ENCODE assay signal across 1 cellular context in genomic region chr11:108218455-108218854, GRCh38.
TF ChIP-seq lines count a peak whose summit lies in the region.

No MANE protein-coding gene starts in this region.

TF ChIP-seq in K562, 482 proteins besides CTCF, POLR2A, EP300 and RAD21 (continues in another document):
- TF ChIP-seq, protein P1, sequence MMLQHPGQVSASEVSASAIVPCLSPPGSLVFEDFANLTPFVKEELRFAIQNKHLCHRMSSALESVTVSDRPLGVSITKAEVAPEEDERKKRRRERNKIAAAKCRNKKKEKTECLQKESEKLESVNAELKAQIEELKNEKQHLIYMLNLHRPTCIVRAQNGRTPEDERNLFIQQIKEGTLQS (IDR thresholded peaks at IDR 0.05): 0 out of 2 replicates have a peak, but pooled peaks have one; percentile 25
- TF ChIP-seq, protein P1 (CRISPR knock-in tag; conservative IDR thresholded peaks at IDR 0.05): no peak
- TF ChIP-seq FOSL1 (tag; conservative IDR thresholded peaks at IDR 0.05) (peak; percentile 43), GABPB1 (CRISPR knock-in tag; IDR thresholded peaks at IDR 0.05) (no peak), MAFF (IDR thresholded peaks at IDR 0.05; ENCODE audit: low read length) (peak; percentile 47; the same call in 1 of the 2 replicates), ZNF316 (IDR thresholded peaks at IDR 0.05) (peak; percentile 86), E2F5 (CRISPR knock-in tag; IDR thresholded peaks at IDR 0.05) (no peak), MAFG (tag; conservative IDR thresholded peaks at IDR 0.05) (peak; percentile 80), SMARCA4 (IDR thresholded peaks at IDR 0.05) (peak; percentile 25; the same call in 1 of the 2 replicates), PTRF (tag; IDR thresholded peaks at IDR 0.05) (no peak), BRD9 (IDR thresholded peaks at IDR 0.05; ENCODE audit: low read depth, partially characterized antibody) (no peak), POLR2AphosphoS2 (IDR thresholded peaks at IDR 0.05; ENCODE audit: low read length) (no peak), SMARCC2 (IDR thresholded peaks at IDR 0.05; ENCODE audit: low read depth) (0 out of 2 replicates have a peak, but pooled peaks have one; percentile 33), ZSCAN29 (IDR thresholded peaks at IDR 0.05) (no peak), STAT5A (IDR thresholded peaks at IDR 0.05; ENCODE audit: borderline replicate concordance, low read length) (no peak), NFRKB (IDR thresholded peaks at IDR 0.05; ENCODE audit: low read depth) (no peak), NFE2 (IDR thresholded peaks at IDR 0.05; ENCODE audit: low read depth) (peak; percentile 89), CHD1 (IDR thresholded peaks at IDR 0.05; ENCODE audit: low read length) (no peak), SNIP1 (IDR thresholded peaks at IDR 0.05; ENCODE audit: low read depth) (no peak), DPF2 (IDR thresholded peaks at IDR 0.05) (0 out of 2 replicates have a peak, but pooled peaks have one; percentile 22), SLC30A9 (CRISPR knock-in tag; IDR thresholded peaks at IDR 0.05) (no peak), HOXB6 (CRISPR knock-in tag; IDR thresholded peaks at IDR 0.05; ENCODE audit: borderline replicate concordance) (no peak), ZNF12 (CRISPR knock-in tag; IDR thresholded peaks at IDR 0.05) (no peak), MXD1 (CRISPR knock-in tag; IDR thresholded peaks at IDR 0.05; ENCODE audit: borderline replicate concordance, poor library complexity, severe bottlenecking) (no peak), ZNF431 (CRISPR knock-in tag; IDR thresholded peaks at IDR 0.05) (no peak), MTF1 (CRISPR knock-in tag; IDR thresholded peaks at IDR 0.05; ENCODE audit: borderline replicate concordance) (no peak), TAF9B (IDR thresholded peaks at IDR 0.05; ENCODE audit: partially characterized antibody) (no peak), ZFP36 (IDR thresholded peaks at IDR 0.05; ENCODE audit: low read depth, low read length, partially characterized antibody) (no peak), EP400 (IDR thresholded peaks at IDR 0.05) (0 out of 2 replicates have a peak, but pooled peaks have one; percentile 21), ZNF584 (CRISPR knock-in tag; IDR thresholded peaks at IDR 0.05; ENCODE audit: low read depth) (no peak), PATZ1 (CRISPR knock-in tag; IDR thresholded peaks at IDR 0.05; ENCODE audit: borderline replicate concordance) (no peak), MAFK (IDR thresholded peaks at IDR 0.05; ENCODE audit: low read length) (peak; percentile 54; the same call in 1 of the 2 replicates), SUPT5H (IDR thresholded peaks at IDR 0.05) (no peak), CHAMP1 (IDR thresholded peaks at IDR 0.05) (no peak), MXI1 (IDR thresholded peaks at IDR 0.05; ENCODE audit: low read depth, low read length) (no peak), RCOR1 (IDR thresholded peaks at IDR 0.05; ENCODE audit: borderline replicate concordance in 1 of 2, low read depth in 2 of 2, low read length in 2 of 2) (no peak), SIN3B (IDR thresholded peaks at IDR 0.05; ENCODE audit: low read depth) (no peak), ETS2 (tag; IDR thresholded peaks at IDR 0.05; ENCODE audit: borderline replicate concordance, poor library complexity, severe bottlenecking) (no peak)
- TF ChIP-seq, protein P2, sequence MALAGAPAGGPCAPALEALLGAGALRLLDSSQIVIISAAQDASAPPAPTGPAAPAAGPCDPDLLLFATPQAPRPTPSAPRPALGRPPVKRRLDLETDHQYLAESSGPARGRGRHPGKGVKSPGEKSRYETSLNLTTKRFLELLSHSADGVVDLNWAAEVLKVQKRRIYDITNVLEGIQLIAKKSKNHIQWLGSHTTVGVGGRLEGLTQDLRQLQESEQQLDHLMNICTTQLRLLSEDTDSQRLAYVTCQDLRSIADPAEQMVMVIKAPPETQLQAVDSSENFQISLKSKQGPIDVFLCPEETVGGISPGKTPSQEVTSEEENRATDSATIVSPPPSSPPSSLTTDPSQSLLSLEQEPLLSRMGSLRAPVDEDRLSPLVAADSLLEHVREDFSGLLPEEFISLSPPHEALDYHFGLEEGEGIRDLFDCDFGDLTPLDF (CRISPR knock-in tag; IDR thresholded peaks at IDR 0.05): no peak
- TF ChIP-seq, protein P3, sequence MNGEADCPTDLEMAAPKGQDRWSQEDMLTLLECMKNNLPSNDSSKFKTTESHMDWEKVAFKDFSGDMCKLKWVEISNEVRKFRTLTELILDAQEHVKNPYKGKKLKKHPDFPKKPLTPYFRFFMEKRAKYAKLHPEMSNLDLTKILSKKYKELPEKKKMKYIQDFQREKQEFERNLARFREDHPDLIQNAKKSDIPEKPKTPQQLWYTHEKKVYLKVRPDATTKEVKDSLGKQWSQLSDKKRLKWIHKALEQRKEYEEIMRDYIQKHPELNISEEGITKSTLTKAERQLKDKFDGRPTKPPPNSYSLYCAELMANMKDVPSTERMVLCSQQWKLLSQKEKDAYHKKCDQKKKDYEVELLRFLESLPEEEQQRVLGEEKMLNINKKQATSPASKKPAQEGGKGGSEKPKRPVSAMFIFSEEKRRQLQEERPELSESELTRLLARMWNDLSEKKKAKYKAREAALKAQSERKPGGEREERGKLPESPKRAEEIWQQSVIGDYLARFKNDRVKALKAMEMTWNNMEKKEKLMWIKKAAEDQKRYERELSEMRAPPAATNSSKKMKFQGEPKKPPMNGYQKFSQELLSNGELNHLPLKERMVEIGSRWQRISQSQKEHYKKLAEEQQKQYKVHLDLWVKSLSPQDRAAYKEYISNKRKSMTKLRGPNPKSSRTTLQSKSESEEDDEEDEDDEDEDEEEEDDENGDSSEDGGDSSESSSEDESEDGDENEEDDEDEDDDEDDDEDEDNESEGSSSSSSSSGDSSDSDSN (IDR thresholded peaks at IDR 0.05; ENCODE audit: borderline replicate concordance in 1 of 2, low read depth in 2 of 2, low read length in 2 of 2): no peak
- TF ChIP-seq, protein P4, sequence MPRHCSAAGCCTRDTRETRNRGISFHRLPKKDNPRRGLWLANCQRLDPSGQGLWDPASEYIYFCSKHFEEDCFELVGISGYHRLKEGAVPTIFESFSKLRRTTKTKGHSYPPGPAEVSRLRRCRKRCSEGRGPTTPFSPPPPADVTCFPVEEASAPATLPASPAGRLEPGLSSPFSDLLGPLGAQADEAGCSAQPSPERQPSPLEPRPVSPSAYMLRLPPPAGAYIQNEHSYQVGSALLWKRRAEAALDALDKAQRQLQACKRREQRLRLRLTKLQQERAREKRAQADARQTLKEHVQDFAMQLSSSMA (CRISPR knock-in tag; IDR thresholded peaks at IDR 0.05): no peak
- TF ChIP-seq, protein P5, sequence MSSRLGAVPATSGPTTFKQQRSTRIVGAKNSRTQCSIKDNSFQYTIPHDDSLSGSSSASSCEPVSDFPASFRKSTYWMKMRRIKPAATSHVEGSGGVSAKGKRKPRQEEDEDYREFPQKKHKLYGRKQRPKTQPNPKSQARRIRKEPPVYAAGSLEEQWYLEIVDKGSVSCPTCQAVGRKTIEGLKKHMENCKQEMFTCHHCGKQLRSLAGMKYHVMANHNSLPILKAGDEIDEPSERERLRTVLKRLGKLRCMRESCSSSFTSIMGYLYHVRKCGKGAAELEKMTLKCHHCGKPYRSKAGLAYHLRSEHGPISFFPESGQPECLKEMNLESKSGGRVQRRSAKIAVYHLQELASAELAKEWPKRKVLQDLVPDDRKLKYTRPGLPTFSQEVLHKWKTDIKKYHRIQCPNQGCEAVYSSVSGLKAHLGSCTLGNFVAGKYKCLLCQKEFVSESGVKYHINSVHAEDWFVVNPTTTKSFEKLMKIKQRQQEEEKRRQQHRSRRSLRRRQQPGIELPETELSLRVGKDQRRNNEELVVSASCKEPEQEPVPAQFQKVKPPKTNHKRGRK (tag; IDR thresholded peaks at IDR 0.05): 0 out of 2 replicates have a peak, but pooled peaks have one; percentile 9
- TF ChIP-seq, protein P6, sequence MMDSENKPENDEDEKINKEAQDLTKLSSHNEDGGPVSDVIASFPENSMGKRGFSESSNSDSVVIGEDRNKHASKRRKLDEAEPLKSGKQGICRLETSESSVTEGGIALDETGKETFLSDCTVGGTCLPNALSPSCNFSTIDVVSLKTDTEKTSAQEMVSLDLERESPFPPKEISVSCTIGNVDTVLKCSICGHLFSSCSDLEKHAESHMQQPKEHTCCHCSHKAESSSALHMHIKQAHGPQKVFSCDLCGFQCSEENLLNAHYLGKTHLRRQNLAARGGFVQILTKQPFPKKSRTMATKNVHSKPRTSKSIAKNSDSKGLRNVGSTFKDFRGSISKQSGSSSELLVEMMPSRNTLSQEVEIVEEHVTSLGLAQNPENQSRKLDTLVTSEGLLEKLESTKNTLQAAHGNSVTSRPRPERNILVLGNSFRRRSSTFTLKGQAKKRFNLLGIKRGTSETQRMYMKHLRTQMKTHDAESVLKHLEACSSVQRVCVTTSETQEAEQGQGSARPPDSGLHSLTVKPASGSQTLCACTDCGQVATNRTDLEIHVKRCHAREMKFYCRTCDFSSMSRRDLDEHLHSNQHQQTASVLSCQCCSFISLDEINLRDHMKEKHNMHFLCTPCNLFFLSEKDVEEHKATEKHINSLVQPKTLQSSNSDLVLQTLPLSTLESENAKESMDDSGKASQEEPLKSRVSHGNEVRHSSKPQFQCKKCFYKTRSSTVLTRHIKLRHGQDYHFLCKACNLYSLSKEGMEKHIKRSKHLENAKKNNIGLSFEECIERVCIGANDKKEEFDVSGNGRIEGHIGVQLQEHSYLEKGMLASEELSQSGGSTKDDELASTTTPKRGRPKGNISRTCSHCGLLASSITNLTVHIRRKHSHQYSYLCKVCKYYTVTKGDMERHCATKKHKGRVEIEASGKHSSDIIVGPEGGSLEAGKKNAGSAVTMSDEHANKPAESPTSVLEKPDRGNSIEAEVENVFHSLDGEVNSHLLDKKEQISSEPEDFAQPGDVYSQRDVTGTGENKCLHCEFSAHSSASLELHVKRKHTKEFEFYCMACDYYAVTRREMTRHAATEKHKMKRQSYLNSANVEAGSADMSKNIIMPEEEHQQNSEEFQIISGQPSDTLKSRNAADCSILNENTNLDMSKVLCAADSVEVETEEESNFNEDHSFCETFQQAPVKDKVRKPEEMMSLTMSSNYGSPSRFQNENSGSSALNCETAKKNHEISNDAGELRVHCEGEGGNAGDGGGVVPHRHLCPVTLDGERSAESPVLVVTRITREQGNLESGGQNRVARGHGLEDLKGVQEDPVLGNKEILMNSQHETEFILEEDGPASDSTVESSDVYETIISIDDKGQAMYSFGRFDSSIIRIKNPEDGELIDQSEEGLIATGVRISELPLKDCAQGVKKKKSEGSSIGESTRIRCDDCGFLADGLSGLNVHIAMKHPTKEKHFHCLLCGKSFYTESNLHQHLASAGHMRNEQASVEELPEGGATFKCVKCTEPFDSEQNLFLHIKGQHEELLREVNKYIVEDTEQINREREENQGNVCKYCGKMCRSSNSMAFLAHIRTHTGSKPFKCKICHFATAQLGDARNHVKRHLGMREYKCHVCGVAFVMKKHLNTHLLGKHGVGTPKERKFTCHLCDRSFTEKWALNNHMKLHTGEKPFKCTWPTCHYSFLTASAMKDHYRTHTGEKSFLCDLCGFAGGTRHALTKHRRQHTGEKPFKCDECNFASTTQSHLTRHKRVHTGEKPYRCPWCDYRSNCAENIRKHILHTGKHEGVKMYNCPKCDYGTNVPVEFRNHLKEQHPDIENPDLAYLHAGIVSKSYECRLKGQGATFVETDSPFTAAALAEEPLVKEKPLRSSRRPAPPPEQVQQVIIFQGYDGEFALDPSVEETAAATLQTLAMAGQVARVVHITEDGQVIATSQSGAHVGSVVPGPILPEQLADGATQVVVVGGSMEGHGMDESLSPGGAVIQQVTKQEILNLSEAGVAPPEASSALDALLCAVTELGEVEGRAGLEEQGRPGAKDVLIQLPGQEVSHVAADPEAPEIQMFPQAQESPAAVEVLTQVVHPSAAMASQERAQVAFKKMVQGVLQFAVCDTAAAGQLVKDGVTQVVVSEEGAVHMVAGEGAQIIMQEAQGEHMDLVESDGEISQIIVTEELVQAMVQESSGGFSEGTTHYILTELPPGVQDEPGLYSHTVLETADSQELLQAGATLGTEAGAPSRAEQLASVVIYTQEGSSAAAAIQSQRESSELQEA (IDR thresholded peaks at IDR 0.05; ENCODE audit: low read depth): no peak
